Comparison of ENCODE assay signal across 8 cellular contexts in the genomic region with DNA sequence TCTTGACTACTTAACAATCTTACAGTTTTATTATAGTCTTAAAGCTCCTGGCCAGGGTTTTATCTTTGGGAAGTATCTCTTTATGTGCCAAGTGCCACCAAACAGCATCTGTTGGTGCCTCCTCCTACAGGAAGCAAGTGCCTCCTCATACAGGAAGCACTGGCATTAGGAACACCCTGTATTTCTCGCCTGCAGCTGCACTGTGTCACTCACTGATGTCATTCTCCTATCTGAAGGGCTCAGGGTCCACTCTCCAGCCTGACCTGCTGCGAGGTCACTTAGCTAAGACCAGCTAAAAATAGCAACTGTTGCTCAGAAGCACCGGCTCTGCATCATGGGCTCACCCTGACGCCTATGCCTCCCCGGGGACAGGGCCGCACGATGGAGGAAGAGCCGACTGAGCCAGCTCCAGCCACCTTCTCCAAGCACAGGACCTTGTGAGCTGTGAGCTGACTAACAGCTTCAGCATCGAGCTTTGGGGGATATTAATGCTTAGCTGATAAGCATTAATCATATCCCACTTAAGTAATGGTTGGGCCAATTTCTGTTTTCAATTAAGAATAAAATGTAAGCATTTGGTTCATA.
DNase-seq lines count a peak whose midpoint lies in the region; ATAC-seq, FAIRE-seq and TF ChIP-seq lines count a peak whose summit lies in the region.

No MANE protein-coding gene starts in this region.

- H3K14ac ChIP-seq in H1 (ENCODE audit: insufficient read length): no peak overlapping the region

- no peaks in the 10 kb centered on the region for H3K27me3 ChIP-seq in AG04450 (ENCODE audit: control insufficient read depth, insufficient read depth, low read length)
- no peaks in the 10 kb centered on the region for H3K27me3 ChIP-seq in Loucy (ENCODE audit: insufficient read depth, low read length, poor library complexity, severe bottlenecking)
- no peaks in the 10 kb centered on the region for H3K27me3 ChIP-seq in H1 (replicated peaks in 1 of 4; ENCODE audit: control insufficient read depth in 3 of 4, extremely low read depth in 1 of 4, insufficient read depth in 3 of 4, low read length in 3 of 4)
- no peaks in the 10 kb centered on the region for H3K27me3 ChIP-seq in muscle layer of duodenum (ENCODE audit: low read depth, low read length)

- H3K36me3 ChIP-seq in Loucy (ENCODE audit: insufficient read depth, low read length): no peaks in the 10 kb centered on the region
- H3K36me3 ChIP-seq in H1 (ENCODE audit: control insufficient read depth in 2 of 4, insufficient read depth in 4 of 4, low read length in 3 of 4): no peaks in the 10 kb centered on the region
- H3K36me3 ChIP-seq in muscle layer of duodenum (ENCODE audit: control insufficient read depth in 1 of 2, insufficient read depth in 2 of 2, low read length in 2 of 2): no peaks in the 10 kb centered on the region

- no peak overlapping the region for H2BK120ac ChIP-seq in H1 (replicated peaks; ENCODE audit: low read depth, low read length)

- H3K18ac ChIP-seq in H1 (ENCODE audit: extremely low read depth, low read length): no peak overlapping the region

- no peak for TF ChIP-seq CTCF in AG04450 (IDR thresholded peaks at IDR 0.05; ENCODE audit: low read depth, low read length)
- no peak for TF ChIP-seq CTCF in Loucy (conservative IDR thresholded peaks at IDR 0.05; ENCODE audit: low read length)
- no peak for TF ChIP-seq CTCF in H1 (IDR thresholded peaks at IDR 0.05; ENCODE audit: control extremely low read depth in 1 of 3, insufficient read depth in 1 of 3, low read depth in 1 of 3, low read length in 3 of 3)

- no peak for TF ChIP-seq POLR2A in H1 (IDR thresholded peaks at IDR 0.05; ENCODE audit: control extremely low read depth in 1 of 2, low read depth in 2 of 2, low read length in 2 of 2)

- H3K4me2 ChIP-seq in Loucy (ENCODE audit: low read depth, low read length, poor library complexity, severe bottlenecking) (peak overlapping the region; percentile 53), H1 (ENCODE audit: insufficient read depth in 1 of 2, low read depth in 2 of 2, low read length in 2 of 2) (no peak overlapping the region)

- H2AK5ac ChIP-seq in H1 (ENCODE audit: low read depth, low read length): no peak overlapping the region

- H2BK20ac ChIP-seq in H1 (ENCODE audit: low read length): no peak overlapping the region

- H4K5ac ChIP-seq in H1 (ENCODE audit: insufficient read length, low read depth, low read length): no peak overlapping the region

- H3K9me3 ChIP-seq in AG04450 (ENCODE audit: control insufficient read depth, insufficient read depth, low read length): no peaks in the 10 kb centered on the region
- H3K9me3 ChIP-seq in Loucy (ENCODE audit: insufficient read depth, low read depth, low read length): no peaks in the 10 kb centered on the region
- no peaks in the 10 kb centered on the region for H3K9me3 ChIP-seq in H1 (ENCODE audit: insufficient read depth in 2 of 2, low read depth in 1 of 2, low read length in 1 of 2)
- H3K9me3 ChIP-seq in muscle layer of duodenum (ENCODE audit: control insufficient read depth in 1 of 2, low read length in 2 of 2): no peaks in the 10 kb centered on the region

- 0 out of 2 replicates have a peak overlapping the region, but pooled peaks have one; percentile 18 for H2AFZ ChIP-seq in Loucy (ENCODE audit: low read length)
- no peak overlapping the region for H2AFZ ChIP-seq in H1 (ENCODE audit: low read length)

- peak overlapping the region; percentile 52 for H3K9ac ChIP-seq in Loucy (ENCODE audit: low read depth, low read length, poor library complexity, severe bottlenecking)
- no peak overlapping the region for H3K9ac ChIP-seq in H1 (replicated peaks in 1 of 4; ENCODE audit: extremely low read depth in 1 of 4, low read depth in 3 of 4, low read length in 3 of 4)

- no peaks in the 10 kb centered on the region for H3K9me2 ChIP-seq in Loucy (replicated peaks; ENCODE audit: low read depth, low read length)

- H3K4me3 ChIP-seq in AG04450 (ENCODE audit: low read depth, low read length): no peak overlapping the region
- H3K4me3 ChIP-seq in Loucy (ENCODE audit: low read length, poor library complexity, severe bottlenecking): peak overlapping the region; percentile 7
- H3K4me3 ChIP-seq in H1 (ENCODE audit: extremely low read depth in 1 of 4, insufficient read depth in 2 of 4, low read depth in 3 of 4, low read length in 4 of 4): no peak overlapping the region
- no peak overlapping the region for H3K4me3 ChIP-seq in muscle layer of duodenum (ENCODE audit: low read depth in 1 of 2, low read length in 2 of 2)

- no peaks in the 10 kb centered on the region for H3F3A ChIP-seq in Loucy (ENCODE audit: low read depth)

- no peak overlapping the region for H4K8ac ChIP-seq in H1 (ENCODE audit: extremely low read depth, insufficient read depth, low read length)

- no peak for FAIRE-seq in H1 (lab: Jason Lieb, UNC)

- POLR2A ChIA-PET in AG04450 (lab: Yijun Ruan, JAX) (interaction anchor here (0.6 kb wide), 2 partner anchors 10 to 20 kb away, joined by 3 read pairs; no protein-coding TSS in a partner anchor), H1 (lab: Charles Lee; ENCODE audit: partially characterized antibody) (no interaction called here)

- peak overlapping the region; percentile 73; the same call in 1 of the 2 replicates for H2BK12ac ChIP-seq in H1 (ENCODE audit: low read depth, low read length)

- CTCF ChIA-PET in AG04450 (lab: Charles Lee): interaction anchor here (1.2 kb wide), 1 partner anchor 9 kb away, joined by 3 read pairs; no protein-coding TSS in a partner anchor
- CTCF ChIA-PET in H1 (lab: Charles Lee; ENCODE audit: partially characterized antibody): no interaction called here

- no peaks in the 10 kb centered on the region for H3K79me1 ChIP-seq in H1 (ENCODE audit: low read depth, low read length)

- no peak for TF ChIP-seq EP300 in H1 (IDR thresholded peaks at IDR 0.05; ENCODE audit: borderline replicate concordance in 1 of 2, low read depth in 2 of 2, low read length in 2 of 2)

- H2BK5ac ChIP-seq in H1 (ENCODE audit: low read depth, low read length): no peak overlapping the region

- H3K4me1 ChIP-seq in Loucy (ENCODE audit: insufficient read depth, low read length, poor library complexity, severe bottlenecking) (peaks cover 78% of the 10 kb centered on the region), H1 (replicated peaks in 1 of 4; ENCODE audit: control insufficient read depth in 3 of 4, insufficient read depth in 4 of 4, low read length in 3 of 4) (peaks cover 0 to 3% (median 2%) of the 10 kb centered on the region in 4 experiments; a peak in 3 of 7 replicates), muscle layer of duodenum (ENCODE audit: control insufficient read depth in 1 of 2, insufficient read depth in 2 of 2, low read length in 2 of 2) (peaks cover 7 to 12% of the 10 kb centered on the region in 2 donors)

- no peak overlapping the region for H2BK15ac ChIP-seq in H1 (ENCODE audit: low read length)

- H3K23ac ChIP-seq in H1 (ENCODE audit: insufficient read length): no peak overlapping the region

- H4K91ac ChIP-seq in H1 (replicated peaks; ENCODE audit: insufficient read length, low read length): peak overlapping the region; percentile 63

- no peaks in the 10 kb centered on the region for H3K23me2 ChIP-seq in H1 (ENCODE audit: low read depth, low read length)

- no peak for TF ChIP-seq RAD21 in H1 (IDR thresholded peaks at IDR 0.05 in 1 of 2, conservative IDR thresholded peaks at IDR 0.05 in 1 of 2; ENCODE audit: low read depth in 2 of 2, low read length in 2 of 2)

- no peak for ATAC-seq in GM19397 (IDR thresholded peaks at IDR 0.05; ENCODE audit: unreplicated experiment)

- H3K79me2 ChIP-seq in Loucy (ENCODE audit: insufficient read depth, low read length) (no peaks in the 10 kb centered on the region), H1 (ENCODE audit: control insufficient read depth in 1 of 2, insufficient read depth in 2 of 2, low read length in 2 of 2) (no peaks in the 10 kb centered on the region)

- H3K27ac ChIP-seq in AG04450 (ENCODE audit: low read depth, low read length) (peak overlapping the region; percentile 61), H1 (ENCODE audit: low read depth, low read length) (no peak overlapping the region), muscle layer of duodenum (ENCODE audit: low read length) (peak overlapping the region; percentile 40)

- no peak overlapping the region for H3K4ac ChIP-seq in H1 (replicated peaks; ENCODE audit: insufficient read length, low read depth, low read length)

- DNase-seq in AG04450 (ENCODE audit: low read depth, low spot score): no peak
- DNase-seq in H1 (ENCODE audit: low read depth in 1 of 2, low spot score in 2 of 2): peak in 1 of 2 experiments; percentile 27
- no peak for DNase-seq in epidermal melanocyte (ENCODE audit: insufficient read length, low spot score)
- no peak for DNase-seq in NCI-H146 treated with DMSO at 0.1 percent for 48 hours (lab: John Stamatoyannopoulos, UW; ENCODE audit: unreplicated experiment)
- DNase-seq in SW480 (ENCODE audit: low spot score): no peak

- no peaks in the 10 kb centered on the region for H4K20me1 ChIP-seq in Loucy (ENCODE audit: insufficient read depth, low read length, poor library complexity, severe bottlenecking)
- H4K20me1 ChIP-seq in H1 (replicated peaks in 1 of 2; ENCODE audit: control insufficient read depth in 1 of 2, insufficient read depth in 2 of 2, low read length in 2 of 2): no peaks in the 10 kb centered on the region

- no peak overlapping the region for H3K56ac ChIP-seq in H1 (replicated peaks; ENCODE audit: insufficient read length, low read depth, low read length)

- 91% methylated on average over 9 of the region's 9 CpGs; no CpG with 5 or more reads in 1 of the 2 experiments for WGBS in H1 (ENCODE audit: extremely low coverage in 1 of 2, insufficient coverage in 1 of 2, insufficient read length in 1 of 2, insufficient replicate concordance in 2 of 2, low coverage in 1 of 2, low lambda C conversion rate in 2 of 2, missing lambda C conversion rate in 1 of 2), 2 experiments

TF ChIP-seq in H1, 55 proteins besides CTCF, POLR2A, EP300 and RAD21:
- TF ChIP-seq TAF1 (IDR thresholded peaks at IDR 0.05; ENCODE audit: low read depth, low read length) (no peak), TBP (IDR thresholded peaks at IDR 0.05; ENCODE audit: low read depth, low read length) (no peak), POLR2AphosphoS5 (IDR thresholded peaks at IDR 0.05; ENCODE audit: low read depth, low read length) (no peak), SP1 (IDR thresholded peaks at IDR 0.05; ENCODE audit: low read depth, low read length) (no peak), YY1 (IDR thresholded peaks at IDR 0.05; ENCODE audit: low read depth, low read length) (no peak), SIRT6 (IDR thresholded peaks at IDR 0.05; ENCODE audit: low read length) (no peak), KDM1A (IDR thresholded peaks at IDR 0.05; ENCODE audit: borderline replicate concordance, low read length) (no peak), HDAC2 (IDR thresholded peaks at IDR 0.05; ENCODE audit: borderline replicate concordance in 1 of 2, low read depth in 2 of 2, low read length in 2 of 2) (no peak), PHF8 (conservative IDR thresholded peaks at IDR 0.05; ENCODE audit: low read depth, low read length) (no peak)
